8 cellular contexts compared by ENCODE assay signal in genomic region chr12:57238854-57239554, GRCh38. TPM values are rescaled to one million over a fixed set of nuclear protein-coding genes. Genes with fewer than 3 reads are reported as not detected.
DNase-seq lines count a peak whose midpoint lies in the region; ATAC-seq, FAIRE-seq and TF ChIP-seq lines count a peak whose summit lies in the region.

No MANE protein-coding gene starts in this region.

- CTCF ChIA-PET in activated naive CD4-positive, alpha-beta T cell treated with anti-CD3 and anti-CD28 coated beads, Interleukin-2, amount 10 ng/mL, durations not matched to agents 7 days and 5 days (lab: Charles Lee) = interaction anchor here (0.8 to 11.9 kb wide), 6 partner anchors 11 to 219 kb away, joined by 3 to 318 read pairs (median 4); partner anchors contain the start of genes NXPH4, SHMT2 and STAC3

- H3K9me3 Mint-ChIP-seq in GM23338 (no peaks in the 10 kb centered on the region; the same call in 2 of the 3 replicates), glutamatergic neuron (ENCODE audit: unreplicated experiment) (peaks cover 36% of the 10 kb centered on the region)
- H3K9me3 Mint-ChIP-seq in activated naive CD4-positive, alpha-beta T cell treated with anti-CD3 and anti-CD28 coated beads, Interleukin-2, amount 10 ng/mL, durations not matched to agents 7 days and 5 days = no peaks in the 10 kb centered on the region

- H3K9me3 ChIP-seq in MG63 = no peaks in the 10 kb centered on the region
- H3K9me3 ChIP-seq in pancreas = no peaks in the 10 kb centered on the region
- H3K9me3 ChIP-seq in thyroid gland = no peaks in the 10 kb centered on the region

- peaks cover 13% of the 10 kb centered on the region for H3K36me3 Mint-ChIP-seq in GM23338 (ENCODE audit: low read depth)
- peaks cover 18% of the 10 kb centered on the region for H3K36me3 Mint-ChIP-seq in activated naive CD4-positive, alpha-beta T cell treated with anti-CD3 and anti-CD28 coated beads, Interleukin-2, amount 10 ng/mL, durations not matched to agents 7 days and 5 days
- H3K36me3 Mint-ChIP-seq in glutamatergic neuron (ENCODE audit: unreplicated experiment) = no peaks in the 10 kb centered on the region

- H3K4me1 Mint-ChIP-seq in GM23338 = peaks cover 66% of the 10 kb centered on the region
- H3K4me1 Mint-ChIP-seq in activated naive CD4-positive, alpha-beta T cell treated with anti-CD3 and anti-CD28 coated beads, Interleukin-2, amount 10 ng/mL, durations not matched to agents 7 days and 5 days = peaks cover 87% of the 10 kb centered on the region
- peaks cover 35% of the 10 kb centered on the region for H3K4me1 Mint-ChIP-seq in glutamatergic neuron (ENCODE audit: low read depth, unreplicated experiment)

- H3K4me3 Mint-ChIP-seq in GM23338 = peak overlapping the region; percentile 79
- H3K4me3 Mint-ChIP-seq in activated naive CD4-positive, alpha-beta T cell treated with anti-CD3 and anti-CD28 coated beads, Interleukin-2, amount 10 ng/mL, durations not matched to agents 7 days and 5 days = peak overlapping the region; percentile 95
- peak overlapping the region; percentile 98 for H3K4me3 Mint-ChIP-seq in glutamatergic neuron (ENCODE audit: unreplicated experiment)

- H3K79me2 ChIP-seq in GM23338 (replicated peaks; ENCODE audit: insufficient read depth) = no peaks in the 10 kb centered on the region

- intact Hi-C loops in pancreas (cut with DNase I) (no loop called here), thyroid gland (cut with DNase I) (no loop called here)

- FAIRE-seq in pancreas (lab: Jason Lieb, UNC) = no peak

- H3K4me2 ChIP-seq in GM23338 = peak overlapping the region; percentile 99

- no peak for TF ChIP-seq POLR2A in thyroid gland (IDR thresholded peaks at IDR 0.05)

- DNase-seq in GDM1 (lab: John Stamatoyannopoulos, UW) = peak; percentile 76
- DNase-seq in GM23338 (ENCODE audit: low spot score) = peak; percentile 94
- DNase-seq in MG63 = peak; percentile 86
- peak; percentile 86 for DNase-seq in SK-MEL-5 (ENCODE audit: low read depth, low spot score)
- peak; percentile 90 for DNase-seq in activated naive CD4-positive, alpha-beta T cell treated with anti-CD3 and anti-CD28 coated beads, Interleukin-2, amount 10 ng/mL, durations not matched to agents 7 days and 5 days
- DNase-seq in glutamatergic neuron = peak; percentile 92
- peak; percentile 75 to 96 (median 90) for DNase-seq in pancreas
- DNase-seq in thyroid gland = peak; percentile 76 to 79

- H3K27me3 Mint-ChIP-seq in GM23338 (ENCODE audit: insufficient read depth, low read depth, poor library complexity) (peaks cover 94% of the 10 kb centered on the region), glutamatergic neuron (ENCODE audit: unreplicated experiment) (peaks cover 46% of the 10 kb centered on the region)
- peaks cover 89% of the 10 kb centered on the region for H3K27me3 Mint-ChIP-seq in activated naive CD4-positive, alpha-beta T cell treated with anti-CD3 and anti-CD28 coated beads, Interleukin-2, amount 10 ng/mL, durations not matched to agents 7 days and 5 days

- H3K27ac Mint-ChIP-seq in GM23338 (no peak overlapping the region; the same call in 1 of the 2 replicates), glutamatergic neuron (ENCODE audit: unreplicated experiment) (peak overlapping the region; percentile 99)
- peak overlapping the region; percentile 49 for H3K27ac Mint-ChIP-seq in activated naive CD4-positive, alpha-beta T cell treated with anti-CD3 and anti-CD28 coated beads, Interleukin-2, amount 10 ng/mL, durations not matched to agents 7 days and 5 days

- peaks cover 8% of the 10 kb centered on the region for H4K20me1 ChIP-seq in GM23338 (replicated peaks; ENCODE audit: insufficient read depth)

- peaks cover 25% of the 10 kb centered on the region for H3F3A ChIP-seq in GM23338 (replicated peaks; ENCODE audit: low read depth)

- peak overlapping the region; percentile 97 for H2AFZ ChIP-seq in GM23338

- H3K4me1 ChIP-seq in GM23338 (ENCODE audit: insufficient read depth) = peaks cover 55% of the 10 kb centered on the region
- H3K4me1 ChIP-seq in pancreas = peaks cover 0 to 34% (median 3%) of the 10 kb centered on the region in 3 donors
- peaks cover 30 to 60% of the 10 kb centered on the region in 2 donors for H3K4me1 ChIP-seq in thyroid gland

- no peak overlapping the region for H3K27ac ChIP-seq in GM23338 (ENCODE audit: low read depth)
- H3K27ac ChIP-seq in pancreas = no peak overlapping the region
- no peak overlapping the region for H3K27ac ChIP-seq in thyroid gland

- in situ Hi-C loops in SK-MEL-5 (cut with HindIII; ENCODE audit: low pct_unique_long_range_greater_than_20kb, low sequenced_read_pairs) = no loop called here

- H3K27me3 ChIP-seq in GM23338 (ENCODE audit: insufficient read depth) (peaks cover 90% of the 10 kb centered on the region), MG63 (no peaks in the 10 kb centered on the region), pancreas (peaks cover 0 to 4% (median 0%) of the 10 kb centered on the region in 4 donors), thyroid gland (peaks cover 32% of the 10 kb centered on the region)

- peaks cover 4% of the 10 kb centered on the region for H3K36me3 ChIP-seq in GM23338 (ENCODE audit: insufficient read depth)
- H3K36me3 ChIP-seq in MG63 = peaks cover 8% of the 10 kb centered on the region
- H3K36me3 ChIP-seq in pancreas = peaks cover 0 to 2% (median under 1%) of the 10 kb centered on the region in 3 donors
- H3K36me3 ChIP-seq in thyroid gland = peaks cover 3 to 6% of the 10 kb centered on the region in 2 donors

- H3K9me2 ChIP-seq in GM23338 (ENCODE audit: insufficient read depth) = no peaks in the 10 kb centered on the region

- WGBS in pancreas, 2 donors = 2 to 3% methylated on average over 42 to 47 of the region's 47 CpGs
- WGBS in thyroid gland, 2 donors = 4 to 7% methylated on average over 21 to 28 of the region's 47 CpGs

- TF ChIP-seq CTCF in GM23338 (conservative IDR thresholded peaks at IDR 0.05; ENCODE audit: low read depth in 2 of 2) = peak; percentile 95 to 100
- peak; percentile 100 for TF ChIP-seq CTCF in glutamatergic neuron (IDR thresholded peaks at IDR 0.05; ENCODE audit: partially characterized antibody, unreplicated experiment)
- TF ChIP-seq CTCF in pancreas (IDR thresholded peaks at IDR 0.05) = peak; percentile 100
- peak; percentile 97 to 100 (median 100) for TF ChIP-seq CTCF in thyroid gland (IDR thresholded peaks at IDR 0.05)

- ATAC-seq in GM23338 (peak; percentile 13), pancreas (peak; percentile 70 to 88 (median 83))

- H3K4me3 ChIP-seq in GM23338 (peak overlapping the region; percentile 85), MG63 (peak overlapping the region; percentile 61), pancreas (peak overlapping the region; percentile 25 to 59 (median 39)), thyroid gland (replicated peaks in 1 of 3) (peak overlapping the region in 1 of 3 donors; percentile 25)

TF ChIP-seq in GM23338, 12 proteins besides CTCF, POLR2A, EP300 and RAD21 (continues in another document):
- TF ChIP-seq STAT1 (IDR thresholded peaks at IDR 0.05; ENCODE audit: unreplicated experiment) = no peak
- peak; percentile 61; the same call in 1 of the 2 replicates for TF ChIP-seq POLR2AphosphoS5 (IDR thresholded peaks at IDR 0.05; ENCODE audit: low read depth)
- peak; percentile 38 for TF ChIP-seq EZH2 (IDR thresholded peaks at IDR 0.05; ENCODE audit: low read depth, unreplicated experiment)
- no peak for TF ChIP-seq ZNF331 (CRISPR knock-in tag; IDR thresholded peaks at IDR 0.05; ENCODE audit: low read depth)
- no peak for TF ChIP-seq EZH2phosphoT487 (IDR thresholded peaks at IDR 0.05; ENCODE audit: unreplicated experiment)

RNA-seq across cellular contexts. Expression of gene SHMT2, which starts 9.5 kb away (rescaled TPM):
- total RNA-seq in GM23338 (2014; rRNA removed; shearing (Covaris generic)) = 363 and 387 TPM in 2 replicates
- polyA plus RNA-seq in GM23338 (2016; fragmentation: Nextera tagmentation; extraction: Ambion mirVana) = 125 and 131 TPM in 2 replicates
- total RNA-seq in MG63 (2014; rRNA removed; shearing (Covaris generic); ENCODE audit: low replicate concordance) = 232 and 343 TPM in 2 replicates
- 345 and 365 TPM in 2 replicates for total RNA-seq in SK-MEL-5 (2014; rRNA removed; shearing (Covaris generic))
- polyA plus RNA-seq in SK-MEL-5 (2015; cell fraction: cytosol; rRNA removed) = 441 and 554 TPM in 2 replicates
- 436 and 456 TPM in 2 replicates for polyA plus RNA-seq in SK-MEL-5 (2015; cell fraction: nucleus; rRNA removed)
- total RNA-seq in glutamatergic neuron (ENCODE audit: unreplicated experiment) = 165 TPM
- 100 to 1,000 TPM in 1 of 6 donors, 10 to 100 TPM in 5; 44.8 to 183 (median 63.9) TPM for total RNA-seq in pancreas
- polyA plus RNA-seq in pancreas = 10 to 100 TPM; 20.0 to 29.8 TPM
- total RNA-seq in thyroid gland = 10 to 100 TPM; 34.0 to 58.4 (median 49.8) TPM

RNA-seq across cellular contexts. Expression of gene STAC3, which starts 12.0 kb away (rescaled TPM):
- 1.2 and 3.0 TPM in 2 replicates for total RNA-seq in GM23338 (2014; rRNA removed; shearing (Covaris generic))
- 0.48 and 0.59 TPM in 2 replicates for polyA plus RNA-seq in GM23338 (2016; fragmentation: Nextera tagmentation; extraction: Ambion mirVana)
- 0.86 TPM in 1 of 2 replicates, not detected in the other for total RNA-seq in MG63 (2014; rRNA removed; shearing (Covaris generic); ENCODE audit: low replicate concordance)
- total RNA-seq in SK-MEL-5 (2014; rRNA removed; shearing (Covaris generic)) = not detected in 2 replicates
- not detected in 2 replicates for polyA plus RNA-seq in SK-MEL-5 (2015; cell fraction: cytosol; rRNA removed)
- 0.91 and 5.6 TPM in 2 replicates for polyA plus RNA-seq in SK-MEL-5 (2015; cell fraction: nucleus; rRNA removed)
- 12.1 TPM for total RNA-seq in glutamatergic neuron (ENCODE audit: unreplicated experiment)
- total RNA-seq in pancreas = 1 to 10 TPM in 2 of 6 donors, under 1 TPM in 4; 0.46 to 2.1 (median 0.76) TPM
- 1 to 10 TPM; 2.5 to 3.0 TPM for polyA plus RNA-seq in pancreas
- 1 to 10 TPM in 2 of 4 donors, under 1 TPM in 1, not detected in 1; 0.88 to 7.3 (median 3.0) TPM for total RNA-seq in thyroid gland

RNA-seq across cellular contexts. Expression of gene NXPH4, which starts 22.4 kb away (rescaled TPM):
- 1.5 and 4.5 TPM in 2 replicates for total RNA-seq in GM23338 (2014; rRNA removed; shearing (Covaris generic))
- polyA plus RNA-seq in GM23338 (2016; fragmentation: Nextera tagmentation; extraction: Ambion mirVana) (0.89 and 1.1 TPM in 2 replicates), pancreas (under 1 TPM; 0.28 to 0.38 TPM)
- 1.2 TPM in 1 of 2 replicates, not detected in the other for total RNA-seq in MG63 (2014; rRNA removed; shearing (Covaris generic); ENCODE audit: low replicate concordance)
- total RNA-seq in SK-MEL-5 (2014; rRNA removed; shearing (Covaris generic)) = 5.1 and 5.4 TPM in 2 replicates
- polyA plus RNA-seq in SK-MEL-5 (2015; cell fraction: cytosol; rRNA removed) = 18.8 and 20.2 TPM in 2 replicates
- 1.9 and 3.3 TPM in 2 replicates for polyA plus RNA-seq in SK-MEL-5 (2015; cell fraction: nucleus; rRNA removed)
- total RNA-seq in glutamatergic neuron (ENCODE audit: unreplicated experiment) (10.5 TPM), pancreas (1 to 10 TPM in 4 of 6 donors, under 1 TPM in 2; 0.37 to 3.3 (median 1.2) TPM), thyroid gland (under 1 TPM in 1 of 4 donors, not detected in 3; 0.27 TPM)
